Comparison of ENCODE assay signal across 32 cellular contexts in genomic region chr3:2615080-2615479, GRCh38.
DNase-seq lines count a peak whose midpoint lies in the region; ATAC-seq, FAIRE-seq and TF ChIP-seq lines count a peak whose summit lies in the region.
"Had no signal": no experiment of that assay in that cellular context is flagged by ENCODE, and none has a peak within 500 bp of the region (broad histone marks: within the 10 kb centered on the region; RNA-seq: fewer than 3 reads in every experiment).

No MANE protein-coding gene starts in this region.

- BruUV-seq in GM12878 (replicated peaks; lab: Mats Ljungman, UMichigan): no TSS peak

- DNase-seq in GM12878 (ENCODE audit: low read depth, low spot score) (no peak), foreskin melanocyte (peak; percentile 13), T-helper 2 cell (no peak), CD1c-positive myeloid dendritic cell (ENCODE audit: extremely low spot score) (no peak)
- DNase-seq: 8988T; ACHN; AML-193; BE2C; Caco-2; Calu3; CD4-positive, alpha-beta memory T cell; CD4-positive, alpha-beta T cell; CD4-positive, CD25-positive, alpha-beta regulatory T cell; CD8-positive, alpha-beta memory T cell; CD8-positive, alpha-beta T cell; COR-L47; DMS 273 treated with DMSO at 0.1 percent for 48 hours; DMS153; DMS53; DMS79; DMS79 treated with DMSO at 0.1 percent for 48 hours; DND-41; EL had no signal

- H3K9me3 ChIP-seq in GM12878 (replicated peaks; ENCODE audit: control insufficient read depth, insufficient read depth, low read length): no peaks in the 10 kb centered on the region; the same call in 2 of the 3 replicates
- H3K9me3 ChIP-seq: A549; BE2C; BLaER1; BLaER1 treated with 17β-estradiol and CSF1 and Interleukin-3, amounts not matched to agents 10 nM and 100 nM; Caco-2 had no signal

- FAIRE-seq in GM12878 (lab: Jason Lieb, UNC): no peak
- FAIRE-seq: A204.1, A549, D721Med had no signal

- H3K4me1 ChIP-seq in GM12878 (ENCODE audit: control insufficient read depth, insufficient read depth, low read length): no peaks in the 10 kb centered on the region
- H3K4me1 ChIP-seq: A549; BE2C; BLaER1; BLaER1 treated with 17β-estradiol and CSF1 and Interleukin-3, amounts not matched to agents 10 nM and 100 nM; Caco-2 had no signal

- H4K20me1 ChIP-seq in GM12878 (ENCODE audit: control insufficient read depth, insufficient read depth): no peaks in the 10 kb centered on the region
- H4K20me1 ChIP-seq: BLaER1; BLaER1 treated with 17β-estradiol and CSF1 and Interleukin-3, amounts not matched to agents 10 nM and 100 nM had no signal

- no peak for TF ChIP-seq POLR2A in GM12878 (IDR thresholded peaks at IDR 0.05; ENCODE audit: low read depth, low read length)

- no peaks in the 10 kb centered on the region for H3K36me3 ChIP-seq in GM12878 (ENCODE audit: control insufficient read depth in 2 of 2, insufficient read depth in 2 of 2, low read length in 1 of 2)
- H3K36me3 ChIP-seq: BE2C; BLaER1; BLaER1 treated with 17β-estradiol and CSF1 and Interleukin-3, amounts not matched to agents 10 nM and 100 nM had no signal

- SMC1A ChIA-PET in GM12878 (lab: Charles Lee; ENCODE audit: uncharacterized antibody, unreplicated experiment): interaction anchor here (0.5 kb wide), 1 partner anchor 99 kb away, joined by 3 read pairs; no protein-coding TSS in a partner anchor

- H3K27ac ChIP-seq in VCaP (peak overlapping the region; percentile 76), GM12878 (ENCODE audit: control insufficient read depth, insufficient read depth) (no peak overlapping the region)
- H3K27ac ChIP-seq: 22Rv1; A549; BLaER1; BLaER1 treated with 17β-estradiol and CSF1 and Interleukin-3, amounts not matched to agents 10 nM and 100 nM; C4-2B had no signal

- POLR2A ChIA-PET in GM12878 (lab: Charles Lee): no interaction called here

- intact Hi-C loops in GM12878 (cut with micrococcal nuclease; ENCODE audit: unreplicated experiment): no loop called here

- no peak for TF ChIP-seq CTCF in VCaP (conservative IDR thresholded peaks at IDR 0.05)
- TF ChIP-seq CTCF in GM12878 (IDR thresholded peaks at IDR 0.05 in 2 of 3, conservative IDR thresholded peaks at IDR 0.05 in 1 of 3; ENCODE audit: control insufficient read depth in 2 of 3, extremely low read depth in 1 of 3, insufficient read depth in 1 of 3, low read depth in 3 of 3, low read length in 3 of 3): no peak

- H3K4me3 ChIP-seq in GM12878: no peak overlapping the region
- H3K4me3 ChIP-seq: A549; BLaER1; BLaER1 treated with 17β-estradiol and CSF1 and Interleukin-3, amounts not matched to agents 10 nM and 100 nM had no signal

- ATAC-seq in GM12878: no peak
- no peak for ATAC-seq in HG03342 (IDR thresholded peaks at IDR 0.05; ENCODE audit: unreplicated experiment)
- ATAC-seq: A549; CD8-positive, alpha-beta T cell had no signal

- H3K4me2 ChIP-seq in GM12878 (ENCODE audit: control insufficient read depth, insufficient read depth): no peak overlapping the region
- H3K4me2 ChIP-seq: A549; BLaER1; BLaER1 treated with 17β-estradiol and CSF1 and Interleukin-3, amounts not matched to agents 10 nM and 100 nM had no signal

- RAD21 ChIA-PET in GM12878 (lab: Charles Lee; ENCODE audit: unreplicated experiment): no interaction called here

- no peaks in the 10 kb centered on the region for H3K27me3 ChIP-seq in GM12878 (replicated peaks in 1 of 2; ENCODE audit: control insufficient read depth in 2 of 2, insufficient read depth in 2 of 2, low read length in 1 of 2)
- H3K27me3 ChIP-seq: BE2C; BLaER1; BLaER1 treated with 17β-estradiol and CSF1 and Interleukin-3, amounts not matched to agents 10 nM and 100 nM had no signal

- CTCF ChIA-PET in GM12878 (lab: Yijun Ruan, JAX): interaction anchor here (1.1 kb wide), 1 partner anchor 9 kb away, joined by 3 read pairs; no protein-coding TSS in a partner anchor

- TF ChIP-seq RAD21 in GM12878 (IDR thresholded peaks at IDR 0.05; ENCODE audit: insufficient read depth, low read depth, low read length): no peak

- in situ Hi-C loops in GM12878 (cut with MboI): no loop called here

- H3K79me2 ChIP-seq in GM12878 (ENCODE audit: control insufficient read depth, insufficient read depth, low read length): no peaks in the 10 kb centered on the region

- no peak overlapping the region for H3K9ac ChIP-seq in GM12878 (ENCODE audit: control insufficient read depth, insufficient read depth, low read length)
- H3K9ac ChIP-seq: BLaER1; BLaER1 treated with 17β-estradiol and CSF1 and Interleukin-3, amounts not matched to agents 10 nM and 100 nM had no signal

- peak in 1 of 2 experiments; percentile 48; a peak in 1 of 4 replicates for TF ChIP-seq EP300 in GM12878 (IDR thresholded peaks at IDR 0.05; ENCODE audit: borderline replicate concordance in 1 of 2, control insufficient read depth in 1 of 2, low read depth in 2 of 2, low read length in 2 of 2)

- no peak overlapping the region for H2AFZ ChIP-seq in GM12878 (ENCODE audit: control insufficient read depth, low read depth, low read length)

TF ChIP-seq in GM12878, 131 proteins besides CTCF, POLR2A, EP300 and RAD21 (continues in another document):
- TF ChIP-seq NKRF (conservative IDR thresholded peaks at IDR 0.05) (no peak), EZH2 (IDR thresholded peaks at IDR 0.05; ENCODE audit: borderline replicate concordance, control insufficient read depth, low read depth, low read length) (no peak), ZNF687 (IDR thresholded peaks at IDR 0.05) (no peak)
